Comparison of ENCODE assay signal across 9 cellular contexts in genomic region chr1:16440150-16440479, GRCh38. TPM values are rescaled to one million over a fixed set of nuclear protein-coding genes. Genes with fewer than 3 reads are reported as not detected.
DNase-seq lines count a peak whose midpoint lies in the region; ATAC-seq, FAIRE-seq and TF ChIP-seq lines count a peak whose summit lies in the region.
"Had no signal": no experiment of that assay in that cellular context is flagged by ENCODE, and none has a peak within 500 bp of the region (broad histone marks: within the 10 kb centered on the region; RNA-seq: fewer than 3 reads in every experiment).

No MANE protein-coding gene starts in this region.

- POLR2A ChIA-PET in AG04449 (lab: Yijun Ruan, JAX): interaction anchor here (1.0 kb wide), 1 partner anchor 18 kb away, joined by 3 read pairs; no protein-coding TSS in a partner anchor

- H3K4me3 ChIP-seq in AG04449 (ENCODE audit: low read depth, low read length) (peak overlapping the region; percentile 37), NT2/D1 (ENCODE audit: insufficient read length, low read depth) (peak overlapping the region; percentile 93), endodermal cell (ENCODE audit: low read length) (peak overlapping the region; percentile 99), neuronal stem cell (ENCODE audit: low read length in 2 of 2) (peak overlapping the region; percentile 27 to 85)

- ATAC-seq in GM19043 (IDR thresholded peaks at IDR 0.05; ENCODE audit: low read depth, unreplicated experiment): peak; percentile 20
- ATAC-seq in GM21619 (IDR thresholded peaks at IDR 0.05; ENCODE audit: unreplicated experiment): no peak

- TF ChIP-seq CTCF in AG04449 (IDR thresholded peaks at IDR 0.05; ENCODE audit: insufficient read depth, low read length, missing control alignments): no peak
- no peak for TF ChIP-seq CTCF in endodermal cell (conservative IDR thresholded peaks at IDR 0.05)

- H3K27ac Mint-ChIP-seq in endodermal cell: peak overlapping the region; percentile 91

- H2AFZ ChIP-seq in neuronal stem cell (ENCODE audit: low read length): peak overlapping the region; percentile 96

- H2BK5ac ChIP-seq in neuronal stem cell (ENCODE audit: low read length): no peak overlapping the region

- peak overlapping the region; percentile 90 for H3K14ac ChIP-seq in neuronal stem cell (ENCODE audit: low read length)

- peaks cover 10% of the 10 kb centered on the region for H3K79me1 ChIP-seq in neuronal stem cell (ENCODE audit: low read depth, low read length)

- H3K9ac ChIP-seq in NT2/D1 (ENCODE audit: insufficient read length, low read depth): peak overlapping the region; percentile 75
- H3K9ac ChIP-seq in endodermal cell (ENCODE audit: extremely low read depth, low read length, poor library complexity, severe bottlenecking): no peak overlapping the region
- H3K9ac ChIP-seq in neuronal stem cell (ENCODE audit: low read depth, low read length, poor library complexity): peak overlapping the region; percentile 74

- H3K27me3 Mint-ChIP-seq in endodermal cell (ENCODE audit: insufficient read depth): peaks cover 6% of the 10 kb centered on the region

- H3K9me3 ChIP-seq in NT2/D1 (ENCODE audit: insufficient read depth, low read length): no peaks in the 10 kb centered on the region
- no peaks in the 10 kb centered on the region for H3K9me3 ChIP-seq in endodermal cell (ENCODE audit: control insufficient read depth, low read length)
- no peaks in the 10 kb centered on the region for H3K9me3 ChIP-seq in neuronal stem cell (replicated peaks in 1 of 2; ENCODE audit: control insufficient read depth in 2 of 2, insufficient read depth in 1 of 2, low read depth in 1 of 2, low read length in 2 of 2)

- peaks cover 35% of the 10 kb centered on the region for H3K36me3 ChIP-seq in NT2/D1 (ENCODE audit: insufficient read depth, insufficient read length, low read length)
- H3K36me3 ChIP-seq in endodermal cell (ENCODE audit: control insufficient read depth, insufficient read depth, low read length): peaks cover 26% of the 10 kb centered on the region
- peaks cover 12 to 30% of the 10 kb centered on the region in 2 donors for H3K36me3 ChIP-seq in neuronal stem cell (replicated peaks in 1 of 2; ENCODE audit: control insufficient read depth in 2 of 2, insufficient read depth in 2 of 2, low read length in 2 of 2)

- peak overlapping the region; percentile 89 for H3K18ac ChIP-seq in neuronal stem cell (ENCODE audit: low read length)

- no peak for FAIRE-seq in GM12891 (lab: Jason Lieb, UNC)

- peak overlapping the region; percentile 58 for H2AK5ac ChIP-seq in neuronal stem cell (ENCODE audit: low read depth, low read length)

- 40 to 50% methylated on average over 2 to 7 of the region's 7 CpGs for WGBS in endodermal cell (ENCODE audit: insufficient coverage in 1 of 2, insufficient read length in 1 of 2), 2 experiments
- no CpG with 5 or more reads among the region's 7 CpGs for WGBS in neuronal stem cell (ENCODE audit: extremely low coverage in 2 of 2, insufficient read length in 2 of 2, insufficient replicate concordance in 1 of 2), 2 donors

- peak overlapping the region; percentile 26 for H3K4ac ChIP-seq in neuronal stem cell (ENCODE audit: low read length)

- no peak overlapping the region for H2BK12ac ChIP-seq in neuronal stem cell (ENCODE audit: low read length)

- H2BK15ac ChIP-seq in neuronal stem cell (ENCODE audit: low read length): no peak overlapping the region

- H4K91ac ChIP-seq in neuronal stem cell (ENCODE audit: low read depth, low read length, poor library complexity): peak overlapping the region; percentile 43

- peaks cover 10% of the 10 kb centered on the region for H3K4me1 Mint-ChIP-seq in endodermal cell

- no peak for TF ChIP-seq POLR2A in GM12891 (IDR thresholded peaks at IDR 0.05; ENCODE audit: low read depth, low read length)

- H3K27me3 ChIP-seq in NT2/D1 (ENCODE audit: insufficient read depth, insufficient read length) (no peaks in the 10 kb centered on the region), endodermal cell (ENCODE audit: control insufficient read depth, insufficient read depth, low read length, poor library complexity, severe bottlenecking) (no peaks in the 10 kb centered on the region), neuronal stem cell (ENCODE audit: control insufficient read depth in 3 of 3, insufficient read depth in 3 of 3, low read depth in 1 of 3, low read length in 3 of 3) (no peaks in the 10 kb centered on the region)

- peak overlapping the region; percentile 60 for H3K4me2 ChIP-seq in neuronal stem cell (ENCODE audit: insufficient read depth, low read length, poor library complexity, severe bottlenecking)

- no peak for DNase-seq in AG04449 (ENCODE audit: low read depth, low spot score)
- DNase-seq in NT2/D1 (ENCODE audit: low read depth, low spot score): no peak
- DNase-seq in endodermal cell: no peak
- DNase-seq in neuronal stem cell (ENCODE audit: low spot score): no peak
- no peak for DNase-seq in stimulated activated CD8-positive, alpha-beta memory T cell treated with anti-CD3 and anti-CD28 coated beads, Interleukin-4, amount 100 ng/mL, for 48 hours
- DNase-seq in GM12891 (ENCODE audit: insufficient read length, low spot score): no peak

- H2BK120ac ChIP-seq in neuronal stem cell (ENCODE audit: low read depth, low read length): no peak overlapping the region

- peak overlapping the region; percentile 23 for H4K8ac ChIP-seq in neuronal stem cell (ENCODE audit: low read depth, low read length)

- peak overlapping the region; percentile 94 for H3K4me3 Mint-ChIP-seq in endodermal cell

- H3K36me3 Mint-ChIP-seq in endodermal cell (ENCODE audit: low read depth): peaks cover 18% of the 10 kb centered on the region

- peak overlapping the region; percentile 90 for H3K23ac ChIP-seq in neuronal stem cell (ENCODE audit: low read depth, low read length, poor library complexity)

- no peaks in the 10 kb centered on the region for H3K9me3 Mint-ChIP-seq in endodermal cell

- H3K27ac ChIP-seq in endodermal cell (ENCODE audit: low read depth, low read length): peak overlapping the region; percentile 53
- H3K27ac ChIP-seq in neuronal stem cell (replicated peaks; ENCODE audit: low read length): peak overlapping the region; percentile 13

- CTCF ChIA-PET in AG04449 (lab: Yijun Ruan, JAX): interaction anchor here (0.8 to 3.6 kb wide), 39 partner anchors 9 to 362 kb away, joined by 3 to 46 read pairs (median 5); partner anchors contain the start of gene FBXO42

- H3K4me1 ChIP-seq in NT2/D1 (ENCODE audit: insufficient read depth, insufficient read length) (no peaks in the 10 kb centered on the region), endodermal cell (ENCODE audit: control insufficient read depth, insufficient read depth, low read length) (no peaks in the 10 kb centered on the region), neuronal stem cell (ENCODE audit: control insufficient read depth in 2 of 2, insufficient read depth in 1 of 2, low read depth in 1 of 2, low read length in 2 of 2) (peaks cover 5 to 6% of the 10 kb centered on the region in 2 donors)

TF ChIP-seq in GM12891, 5 proteins besides CTCF, POLR2A, EP300 and RAD21:
- TF ChIP-seq SPI1 (IDR thresholded peaks at IDR 0.05; ENCODE audit: low read depth, low read length) (no peak), PAX5 (IDR thresholded peaks at IDR 0.05; ENCODE audit: insufficient read depth, low read length, severe bottlenecking) (no peak), POU2F2 (IDR thresholded peaks at IDR 0.05; ENCODE audit: low read depth, low read length) (no peak), TAF1 (IDR thresholded peaks at IDR 0.05; ENCODE audit: low read depth, low read length) (no peak), POLR2AphosphoS5 (IDR thresholded peaks at IDR 0.05; ENCODE audit: low read depth, low read length) (no peak)

RNA-seq across cellular contexts. Expression of gene NECAP2, which starts 0.4 kb away (rescaled TPM):
- 10 to 100 TPM; 43.9 to 45.8 TPM for total RNA-seq in endodermal cell
- polyA plus RNA-seq in endodermal cell (2013, experiment 1 of 2): 40.4 TPM
- 37.9 TPM for polyA plus RNA-seq in endodermal cell (2013, experiment 2 of 2)
- polyA plus RNA-seq in neuronal stem cell (2013, experiment 1 of 2): 38.4 TPM
- polyA plus RNA-seq in neuronal stem cell (2013, experiment 2 of 2): 38.2 TPM
- polyA plus RNA-seq in GM12891 (2012; ENCODE audit: low read depth, missing spikeins): 64.9 TPM

RNA-seq across cellular contexts. Expression of gene SPATA21, which starts 2.9 kb away (rescaled TPM):
- total RNA-seq in endodermal cell: not detected
- polyA plus RNA-seq in endodermal cell (2013, experiment 1 of 2): not detected
- not detected for polyA plus RNA-seq in endodermal cell (2013, experiment 2 of 2)
- 0.17 TPM for polyA plus RNA-seq in neuronal stem cell (2013, experiment 1 of 2)
- 0.10 TPM for polyA plus RNA-seq in neuronal stem cell (2013, experiment 2 of 2)
- 0.09 TPM for polyA plus RNA-seq in GM12891 (2012; ENCODE audit: low read depth, missing spikeins)
- total RNA-seq: pulmonary artery endothelial cell had no signal

Comparison
In these comparisons a context has a peak if more than half of its experiments do, and no peak if none do; other contexts are left out.
1. H3K4me3 ChIP-seq: peak in every context shown above with its lines; median percentile 99 in endodermal cell; 93 in NT2/D1; 56 in neuronal stem cell; 37 in AG04449.